Comparison of ENCODE assay signal across 12 cellular contexts in the genomic region with DNA sequence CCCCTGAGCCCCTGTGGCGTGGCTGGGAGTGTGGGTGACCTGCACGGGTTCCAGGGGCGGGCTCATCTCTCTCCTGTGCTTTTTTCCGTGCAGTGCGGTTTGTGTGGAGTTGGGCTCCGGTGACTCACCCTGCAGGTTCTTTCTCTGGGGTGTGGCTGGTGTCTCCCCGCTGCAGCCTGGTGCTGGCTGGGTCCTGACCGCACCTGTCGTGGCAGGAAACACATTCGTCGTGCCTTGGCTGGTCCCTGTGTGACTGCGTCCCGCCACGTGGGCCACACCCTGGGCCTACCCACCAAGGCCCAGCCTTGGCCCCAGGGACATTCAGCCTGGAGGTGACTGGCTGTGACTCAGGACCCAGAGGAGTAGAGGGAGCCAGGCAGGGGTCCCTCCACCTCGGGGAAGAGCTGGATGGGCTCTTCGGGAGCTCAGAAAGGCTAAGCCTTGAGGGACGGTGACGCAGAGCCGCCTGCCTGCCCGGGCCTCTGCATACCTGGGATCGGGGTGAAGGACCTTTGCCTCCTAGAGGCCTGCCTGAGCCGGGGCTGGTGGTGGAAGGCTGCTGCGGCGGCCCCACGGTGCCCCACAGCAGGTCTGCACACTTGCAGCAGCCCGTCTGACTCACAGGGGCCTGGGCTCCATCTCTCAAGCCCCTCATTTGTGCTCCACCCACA. TPM values are rescaled to one million over a fixed set of nuclear protein-coding genes. Genes with fewer than 3 reads are reported as not detected.
DNase-seq lines count a peak whose midpoint lies in the region; ATAC-seq and TF ChIP-seq lines count a peak whose summit lies in the region.
"Had no signal": no experiment of that assay in that cellular context is flagged by ENCODE, and none has a peak within 500 bp of the region (broad histone marks: within the 10 kb centered on the region; RNA-seq: fewer than 3 reads in every experiment).

No MANE protein-coding gene starts in this region.

- H3K4me1 Mint-ChIP-seq in effector memory CD8-positive, alpha-beta T cell (ENCODE audit: low read depth in 2 of 2) = peaks cover 13 to 14% of the 10 kb centered on the region in 2 donors
- H3K4me1 Mint-ChIP-seq in progenitor cell of endocrine pancreas (ENCODE audit: low read depth) = no peaks in the 10 kb centered on the region

- H3K4me1 ChIP-seq in SJCRH30 = no peaks in the 10 kb centered on the region

- H3K9me3 ChIP-seq in SJCRH30 (replicated peaks) = no peaks in the 10 kb centered on the region

- H3K27ac Mint-ChIP-seq in effector memory CD8-positive, alpha-beta T cell = peak overlapping the region; percentile 38 to 52
- peak overlapping the region; percentile 47 for H3K27ac Mint-ChIP-seq in progenitor cell of endocrine pancreas
- H3K27ac Mint-ChIP-seq: activated naive CD4-positive, alpha-beta T cell treated with anti-CD3 and anti-CD28 coated beads, Interleukin-2, amount 50 U/mL, for 72 hours had no signal

- peaks cover 4% of the 10 kb centered on the region for H3K36me3 Mint-ChIP-seq in effector memory CD8-positive, alpha-beta T cell (ENCODE audit: insufficient read depth)
- H3K36me3 Mint-ChIP-seq in progenitor cell of endocrine pancreas (ENCODE audit: insufficient read depth) = peaks cover 2% of the 10 kb centered on the region

- peak; percentile 61 for ATAC-seq in effector memory CD8-positive, alpha-beta T cell (replicated peaks)
- ATAC-seq in GM18870 (IDR thresholded peaks at IDR 0.05; ENCODE audit: unreplicated experiment) = no peak
- ATAC-seq in HG03280 (IDR thresholded peaks at IDR 0.05; ENCODE audit: unreplicated experiment) = no peak
- ATAC-seq in HG02610 (IDR thresholded peaks at IDR 0.05; ENCODE audit: unreplicated experiment) = no peak

- no peaks in the 10 kb centered on the region for H3K9me3 Mint-ChIP-seq in effector memory CD8-positive, alpha-beta T cell
- H3K9me3 Mint-ChIP-seq in progenitor cell of endocrine pancreas (ENCODE audit: low read depth) = no peaks in the 10 kb centered on the region
- H3K9me3 Mint-ChIP-seq: activated naive CD4-positive, alpha-beta T cell treated with anti-CD3 and anti-CD28 coated beads, Interleukin-2, amount 50 U/mL, for 72 hours had no signal

- TF ChIP-seq CTCF in progenitor cell of endocrine pancreas (IDR thresholded peaks at IDR 0.05; ENCODE audit: unreplicated experiment) = no peak

- H3K27ac ChIP-seq in SJCRH30 = peak overlapping the region; percentile 41

- H3K36me3 ChIP-seq in SJCRH30 = peaks cover 7% of the 10 kb centered on the region; the same call in 1 of the 2 replicates

- no peak overlapping the region for H3K4me3 ChIP-seq in SJCRH30

- no peaks in the 10 kb centered on the region for H3K27me3 Mint-ChIP-seq in effector memory CD8-positive, alpha-beta T cell
- no peaks in the 10 kb centered on the region for H3K27me3 Mint-ChIP-seq in progenitor cell of endocrine pancreas

- peak; percentile 38 for DNase-seq in Daoy (ENCODE audit: low read depth)
- DNase-seq in SJCRH30 = peak in 1 of 2 experiments; percentile 25
- no peak for DNase-seq in effector memory CD8-positive, alpha-beta T cell
- no peak for DNase-seq in progenitor cell of endocrine pancreas (ENCODE audit: low spot score, unreplicated experiment)
- no peak for DNase-seq in NCI-H345 (lab: John Stamatoyannopoulos, UW)
- DNase-seq: AML-193, NCI-H2171 had no signal

- H3K27me3 ChIP-seq in SJCRH30 = no peaks in the 10 kb centered on the region

- no peak overlapping the region for H3K4me3 Mint-ChIP-seq in effector memory CD8-positive, alpha-beta T cell
- no peak overlapping the region for H3K4me3 Mint-ChIP-seq in progenitor cell of endocrine pancreas (ENCODE audit: low read depth)

RNA-seq across cellular contexts. Expression of a gene that starts 7.8 kb away (rescaled TPM):
- total RNA-seq in Daoy (2014; rRNA removed; shearing (Covaris generic)) = 43.4 and 45.5 TPM in 2 replicates
- 34.5 and 35.9 TPM in 2 replicates for total RNA-seq in SJCRH30 (2014; rRNA removed; shearing (Covaris generic))
- total RNA-seq in progenitor cell of endocrine pancreas = 79.6 and 85.2 TPM in 2 replicates

RNA-seq across cellular contexts. Expression of a gene that starts 14.9 kb away (rescaled TPM):
- 0.11 and 0.21 TPM in 2 replicates for total RNA-seq in Daoy (2014; rRNA removed; shearing (Covaris generic))
- 1.0 and 1.4 TPM in 2 replicates for total RNA-seq in SJCRH30 (2014; rRNA removed; shearing (Covaris generic))
- total RNA-seq in progenitor cell of endocrine pancreas = 20.4 and 23.3 TPM in 2 replicates
- total RNA-seq: mononuclear cell had no signal

RNA-seq across cellular contexts. Expression of a gene that starts 27.6 kb away (rescaled TPM):
- total RNA-seq in Daoy (2014; rRNA removed; shearing (Covaris generic)) = 12.0 and 46.5 TPM in 2 replicates
- total RNA-seq in SJCRH30 (2014; rRNA removed; shearing (Covaris generic)) = 47.1 and 51.9 TPM in 2 replicates
- total RNA-seq in progenitor cell of endocrine pancreas = 96.2 and 97.8 TPM in 2 replicates

RNA-seq across cellular contexts. Expression of a gene that starts 33.1 kb away (rescaled TPM):
- 0.06 TPM in 1 of 2 replicates, not detected in the other for total RNA-seq in Daoy (2014; rRNA removed; shearing (Covaris generic))
- 0.13 and 0.24 TPM in 2 replicates for total RNA-seq in SJCRH30 (2014; rRNA removed; shearing (Covaris generic))
- 12.7 and 13.1 TPM in 2 replicates for total RNA-seq in progenitor cell of endocrine pancreas
- total RNA-seq: mononuclear cell had no signal

RNA-seq across cellular contexts. Expression of a gene that starts 41.9 kb away (rescaled TPM):
- total RNA-seq in Daoy (2014; rRNA removed; shearing (Covaris generic)) = 12.1 and 19.3 TPM in 2 replicates
- 28.8 and 32.8 TPM in 2 replicates for total RNA-seq in SJCRH30 (2014; rRNA removed; shearing (Covaris generic))
- 51.5 TPM in 2 replicates for total RNA-seq in progenitor cell of endocrine pancreas
